ENCODE assay signal across 1 cellular context in the genomic region with DNA sequence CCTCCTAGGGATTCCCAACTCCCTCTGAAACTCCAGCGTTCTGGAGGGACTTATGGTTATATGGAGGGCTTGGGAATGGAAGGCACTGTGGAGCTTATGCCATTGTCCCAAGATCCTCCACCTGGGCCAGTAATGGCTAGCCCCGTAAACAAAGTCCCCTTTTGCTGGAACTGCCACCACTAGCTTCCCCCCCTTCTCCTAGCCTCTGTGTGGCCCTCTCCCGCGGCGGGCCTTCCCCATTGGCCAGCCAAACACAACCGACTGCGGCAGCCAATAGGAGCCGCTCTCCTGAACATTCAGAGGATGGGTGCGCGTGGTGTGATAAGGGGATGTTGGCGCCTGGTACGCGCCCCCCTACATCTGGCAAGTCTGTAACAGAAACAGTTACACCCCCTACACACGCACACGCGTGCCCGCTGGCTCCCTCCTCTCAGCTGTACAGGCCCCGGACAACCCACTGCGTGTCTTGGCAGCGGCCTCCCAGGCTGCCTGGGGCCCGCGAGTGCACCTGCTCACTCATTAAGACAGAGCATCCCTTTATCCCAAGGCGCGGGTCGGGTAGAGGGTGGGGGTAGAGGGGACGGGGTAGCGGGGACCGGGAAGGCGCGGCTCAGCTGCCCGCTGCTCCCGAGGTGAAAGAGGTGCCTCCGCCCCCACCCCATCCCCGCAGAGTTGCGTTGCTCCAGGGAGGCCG.
TF ChIP-seq lines count a peak whose summit lies in the region.

No MANE protein-coding gene starts in this region.

TF ChIP-seq in IMR-90, 13 proteins besides CTCF, POLR2A, EP300 and RAD21 (continued from another document):
- TF ChIP-seq RFX5 (IDR thresholded peaks at IDR 0.05; ENCODE audit: low read depth, low read length) = no peak
- TF ChIP-seq MXI1 (IDR thresholded peaks at IDR 0.05; ENCODE audit: borderline replicate concordance, low read depth, low read length) = no peak
- no peak for TF ChIP-seq FOS (IDR thresholded peaks at IDR 0.05; ENCODE audit: low read depth, low read length)
- TF ChIP-seq SMC3 (IDR thresholded peaks at IDR 0.05; ENCODE audit: low read depth, low read length) = no peak
